In genomic region chr17:59769891-59770290, GRCh38 we compare ENCODE assay signal across 12 cellular contexts.
DNase-seq lines count a peak whose midpoint lies in the region; ATAC-seq and TF ChIP-seq lines count a peak whose summit lies in the region.
"Had no signal": no experiment of that assay in that cellular context is flagged by ENCODE, and none has a peak within 500 bp of the region (broad histone marks: within the 10 kb centered on the region; RNA-seq: fewer than 3 reads in every experiment).

No MANE protein-coding gene starts in this region.

- TF ChIP-seq CTCF in Panc1 (IDR thresholded peaks at IDR 0.05) (no peak), BE2C (IDR thresholded peaks at IDR 0.05; ENCODE audit: low read depth, low read length) (no peak)

- no peaks in the 10 kb centered on the region for H3K27me3 Mint-ChIP-seq in activated CD4-positive, alpha-beta T cell treated with anti-CD3 and anti-CD28 coated beads, Interleukin-2, amount 10 ng/mL, durations not matched to agents 24 days and 14 days

- no peak for DNase-seq in activated CD4-positive, alpha-beta T cell treated with anti-CD3 and anti-CD28 coated beads, Interleukin-2, amount 10 ng/mL, durations not matched to agents 24 days and 14 days
- DNase-seq in activated CD4-positive, alpha-beta T cell treated with anti-CD3 and anti-CD28 coated beads for 1 hour = no peak
- no peak for DNase-seq in Panc1 (ENCODE audit: low read depth, low spot score)
- DNase-seq in epithelial cell of prostate (ENCODE audit: low read depth, low spot score) = no peak
- DNase-seq in retina = no peak
- DNase-seq in BE2C = no peak
- DNase-seq in amniotic stem cell (lab: John Stamatoyannopoulos, UW) = no peak
- DNase-seq: activated CD8-positive, alpha-beta memory T cell treated with anti-CD3 and anti-CD28 coated beads, Interleukin-2, amount 50 U/mL, for 4 hours; body of pancreas; foreskin fibroblast; NCI-H2029 treated with DMSO at 0.1 percent for 48 hours had no signal

- H3K9me3 Mint-ChIP-seq in activated CD4-positive, alpha-beta T cell treated with anti-CD3 and anti-CD28 coated beads, Interleukin-2, amount 10 ng/mL, durations not matched to agents 24 days and 14 days = peaks cover 4% of the 10 kb centered on the region

- H3K27ac ChIP-seq in Panc1 (ENCODE audit: low read length) (peak overlapping the region; percentile 89; the same call in 1 of the 2 replicates), epithelial cell of prostate (peak overlapping the region; percentile 89), skin epidermis (peak overlapping the region in 13 of 21 experiments; percentile 6 to 78 (median 58))

- H3K27ac Mint-ChIP-seq in activated CD4-positive, alpha-beta T cell treated with anti-CD3 and anti-CD28 coated beads, Interleukin-2, amount 10 ng/mL, durations not matched to agents 24 days and 14 days = peak overlapping the region; percentile 56

- POLR2A ChIA-PET in Panc1 (lab: Charles Lee) = interaction anchor here (0.6 kb wide), 1 partner anchor 104 kb away, joined by 13 read pairs; no protein-coding TSS in a partner anchor

- peaks cover 20% of the 10 kb centered on the region for H3K36me3 ChIP-seq in Panc1 (ENCODE audit: control insufficient read depth, insufficient read depth, low read length)
- peaks cover 19% of the 10 kb centered on the region for H3K36me3 ChIP-seq in BE2C

- peaks cover 50% of the 10 kb centered on the region for H3K36me3 Mint-ChIP-seq in activated CD4-positive, alpha-beta T cell treated with anti-CD3 and anti-CD28 coated beads, Interleukin-2, amount 10 ng/mL, durations not matched to agents 24 days and 14 days (ENCODE audit: low read depth)

- in situ Hi-C loops in Panc1 (cut with HindIII; ENCODE audit: low pct_unique_long_range_greater_than_20kb, low sequenced_read_pairs) = no loop called here

- H3K27me3 ChIP-seq in Panc1 (ENCODE audit: control insufficient read depth, insufficient read depth, low read length) (no peaks in the 10 kb centered on the region), BE2C (no peaks in the 10 kb centered on the region)
- H3K27me3 ChIP-seq: body of pancreas had no signal

- H3K4me1 Mint-ChIP-seq in activated CD4-positive, alpha-beta T cell treated with anti-CD3 and anti-CD28 coated beads, Interleukin-2, amount 10 ng/mL, durations not matched to agents 24 days and 14 days = peaks cover 23% of the 10 kb centered on the region

- intact Hi-C loops in activated CD4-positive, alpha-beta T cell treated with anti-CD3 and anti-CD28 coated beads, Interleukin-2, amount 10 ng/mL, durations not matched to agents 24 days and 14 days (cut with micrococcal nuclease) = no loop called here
- intact Hi-C loops in Panc1 (cut with micrococcal nuclease; ENCODE audit: unreplicated experiment) = no loop called here

- BruUV-seq in Panc1 (replicated peaks; lab: Mats Ljungman, UMichigan) = no TSS peak

- H3K4me1 ChIP-seq in Panc1 (ENCODE audit: control insufficient read depth, insufficient read depth, low read length) = peaks cover 21% of the 10 kb centered on the region
- H3K4me1 ChIP-seq in BE2C = no peaks in the 10 kb centered on the region; the same call in 1 of the 2 replicates

- H3K4me3 Mint-ChIP-seq in activated CD4-positive, alpha-beta T cell treated with anti-CD3 and anti-CD28 coated beads, Interleukin-2, amount 10 ng/mL, durations not matched to agents 24 days and 14 days = no peak overlapping the region

- no peak overlapping the region for H3K4me3 ChIP-seq in Panc1 (ENCODE audit: low read depth in 2 of 2, low read length in 2 of 2)
- H3K4me3 ChIP-seq in skin epidermis = no peak overlapping the region
- H3K4me3 ChIP-seq in BE2C (ENCODE audit: low read depth, low read length) = no peak overlapping the region
- H3K4me3 ChIP-seq: body of pancreas had no signal

- H3K9me3 ChIP-seq in Panc1 (ENCODE audit: control insufficient read depth, insufficient read depth, low read depth, low read length) = no peaks in the 10 kb centered on the region
- H3K9me3 ChIP-seq in BE2C = no peaks in the 10 kb centered on the region
- H3K9me3 ChIP-seq: body of pancreas had no signal

- ATAC-seq in Panc1 = 0 out of 2 replicates have a peak, but pooled peaks have one; percentile 26
- ATAC-seq: body of pancreas had no signal

- CTCF ChIA-PET in Panc1 (lab: Charles Lee) = no interaction called here
